3 cellular contexts compared by ENCODE assay signal in genomic region chr5:123134653-123135181, GRCh38.
TF ChIP-seq lines count a peak whose summit lies in the region.

No MANE protein-coding gene starts in this region.

TF ChIP-seq in SK-N-SH treated with all-trans-retinoic acid at 6 μM for 48 hours, 23 proteins besides CTCF, POLR2A, EP300 and RAD21:
- TF ChIP-seq ZNF565 (CRISPR knock-in tag; conservative IDR thresholded peaks at IDR 0.05; ENCODE audit: low read depth) (no peak), CREB5 (CRISPR knock-in tag; IDR thresholded peaks at IDR 0.05; ENCODE audit: low read depth) (no peak), ESRRG (CRISPR knock-in tag; IDR thresholded peaks at IDR 0.05) (no peak), ZFP30 (CRISPR knock-in tag; IDR thresholded peaks at IDR 0.05) (no peak), GLIS3 (CRISPR knock-in tag; IDR thresholded peaks at IDR 0.05) (no peak), RARB (CRISPR knock-in tag; IDR thresholded peaks at IDR 0.05) (no peak), ZC3H10 (CRISPR knock-in tag; IDR thresholded peaks at IDR 0.05) (no peak)

TF ChIP-seq in SK-N-SH, 30 proteins besides CTCF, POLR2A, EP300 and RAD21:
- TF ChIP-seq PBX3 (IDR thresholded peaks at IDR 0.05) (no peak), TAF1 (IDR thresholded peaks at IDR 0.05; ENCODE audit: borderline replicate concordance, low read depth, low read length) (no peak), GATA2 (CRISPR knock-in tag; IDR thresholded peaks at IDR 0.05) (no peak), TCF12 (IDR thresholded peaks at IDR 0.05) (no peak), EZH2phosphoT487 (IDR thresholded peaks at IDR 0.05; ENCODE audit: borderline replicate concordance, low read depth) (no peak), FOXJ3 (CRISPR knock-in tag; IDR thresholded peaks at IDR 0.05) (no peak), JUND (IDR thresholded peaks at IDR 0.05) (no peak), REST (IDR thresholded peaks at IDR 0.05; ENCODE audit: low read depth, low read length) (no peak), MEF2A (IDR thresholded peaks at IDR 0.05; ENCODE audit: borderline replicate concordance, low read depth) (no peak), SMC3 (IDR thresholded peaks at IDR 0.05; ENCODE audit: low read depth, low read length) (no peak), ZBTB33 (IDR thresholded peaks at IDR 0.05; ENCODE audit: borderline replicate concordance, low read depth) (no peak), CHD2 (IDR thresholded peaks at IDR 0.05; ENCODE audit: low read length, partially characterized antibody) (no peak)
TF ChIP-seq in SK-N-SH: peak in this region for 0.

TF ChIP-seq in H1, 55 proteins besides CTCF, POLR2A, EP300 and RAD21:
- no peak for TF ChIP-seq CHD7 (IDR thresholded peaks at IDR 0.05; ENCODE audit: insufficient replicate concordance, low read length)
- no peak for TF ChIP-seq RNF2 (IDR thresholded peaks at IDR 0.05; ENCODE audit: borderline replicate concordance, low read depth, low read length, missing control alignments, poor library complexity, severe bottlenecking)
- no peak for TF ChIP-seq MAFK (IDR thresholded peaks at IDR 0.05; ENCODE audit: low read depth, low read length)
- no peak for TF ChIP-seq CBX8 (IDR thresholded peaks at IDR 0.05; ENCODE audit: borderline replicate concordance, low read depth, low read length)
- no peak for TF ChIP-seq CTBP2 (IDR thresholded peaks at IDR 0.05; ENCODE audit: borderline replicate concordance, insufficient read depth, insufficient read length, low read length)
- TF ChIP-seq CBX5 (IDR thresholded peaks at IDR 0.05; ENCODE audit: low read depth, low read length), result no peak
- TF ChIP-seq KDM5A (IDR thresholded peaks at IDR 0.05; ENCODE audit: low read length), result no peak
- no peak for TF ChIP-seq PHF8 (conservative IDR thresholded peaks at IDR 0.05; ENCODE audit: low read depth, low read length)
- TF ChIP-seq YY1 (IDR thresholded peaks at IDR 0.05; ENCODE audit: low read depth, low read length), result no peak
- no peak for TF ChIP-seq SAP30 (IDR thresholded peaks at IDR 0.05; ENCODE audit: insufficient read depth, insufficient replicate concordance, low read length)
- no peak for TF ChIP-seq CEBPB (IDR thresholded peaks at IDR 0.05; ENCODE audit: low read depth, low read length)
- no peak for TF ChIP-seq CHD2 (IDR thresholded peaks at IDR 0.05; ENCODE audit: low read length)
- no peak for TF ChIP-seq JUND (IDR thresholded peaks at IDR 0.05; ENCODE audit: low read length)
- no peak for TF ChIP-seq POU5F1 (IDR thresholded peaks at IDR 0.05; ENCODE audit: low read depth, low read length)
- no peak for TF ChIP-seq TAF1 (IDR thresholded peaks at IDR 0.05; ENCODE audit: low read depth, low read length)
- TF ChIP-seq NRF1 (IDR thresholded peaks at IDR 0.05; ENCODE audit: low read depth, low read length), result no peak
- TF ChIP-seq RFX5 (IDR thresholded peaks at IDR 0.05; ENCODE audit: borderline replicate concordance, low read depth, low read length), result no peak
- no peak for TF ChIP-seq TEAD4 (IDR thresholded peaks at IDR 0.05; ENCODE audit: low read depth, low read length)
- TF ChIP-seq SP1 (IDR thresholded peaks at IDR 0.05; ENCODE audit: low read depth, low read length), result no peak
